In genomic region chr7:24733414-24734060, GRCh38 we compare ENCODE assay signal across 17 cellular contexts. TPM values are rescaled to one million over a fixed set of nuclear protein-coding genes. Genes with fewer than 3 reads are reported as not detected.
DNase-seq lines count a peak whose midpoint lies in the region; ATAC-seq, FAIRE-seq and TF ChIP-seq lines count a peak whose summit lies in the region.
"Had no signal": no experiment of that assay in that cellular context is flagged by ENCODE, and none has a peak within 500 bp of the region (broad histone marks: within the 10 kb centered on the region; RNA-seq: fewer than 3 reads in every experiment).

No MANE protein-coding gene starts in this region.

- no peak overlapping the region for H3K4me3 ChIP-seq in keratinocyte (ENCODE audit: control insufficient read depth in 2 of 3, extremely low read depth in 1 of 3, insufficient read depth in 2 of 3, low read depth in 1 of 3, low read length in 3 of 3)
- H3K4me3 ChIP-seq in H7 (ENCODE audit: insufficient read depth, low read depth, low read length) = no peak overlapping the region
- H3K4me3 ChIP-seq in tibial nerve = no peak overlapping the region
- H3K4me3 ChIP-seq in left lung = no peak overlapping the region
- H3K4me3 ChIP-seq: Peyer's patch had no signal

- intact Hi-C loops in left lung (cut with DNase I) = no loop called here

- H3K4me2 ChIP-seq in keratinocyte (ENCODE audit: control insufficient read depth, extremely low read depth, insufficient read depth, low read depth, low read length) = peak overlapping the region; percentile 4

- peak overlapping the region; percentile 62 for H3K9ac ChIP-seq in keratinocyte (ENCODE audit: control insufficient read depth, extremely low read depth, insufficient read depth, low read length)

- H3K9me1 ChIP-seq in keratinocyte (ENCODE audit: control insufficient read depth, extremely low read depth, insufficient read depth, low read length) = peaks cover 6% of the 10 kb centered on the region

- peaks cover 23% of the 10 kb centered on the region for H3K4me1 ChIP-seq in keratinocyte (ENCODE audit: control insufficient read depth, extremely low read depth, insufficient read depth, low read length)
- peaks cover 0 to 10% (median 0%) of the 10 kb centered on the region in 4 donors for H3K4me1 ChIP-seq in tibial nerve
- H3K4me1 ChIP-seq in left lung = no peaks in the 10 kb centered on the region
- H3K4me1 ChIP-seq: Peyer's patch had no signal

- no peak overlapping the region for H2AFZ ChIP-seq in keratinocyte (ENCODE audit: control insufficient read depth, low read length)

- H3K27me3 ChIP-seq in keratinocyte (ENCODE audit: control insufficient read depth, extremely low read depth, insufficient read depth, low read length) (no peaks in the 10 kb centered on the region), H7 (ENCODE audit: control insufficient read depth, insufficient read depth, low read length) (no peaks in the 10 kb centered on the region), tibial nerve (no peaks in the 10 kb centered on the region), left lung (no peaks in the 10 kb centered on the region)
- H3K27me3 ChIP-seq: BE2C, Peyer's patch had no signal

- peaks cover under 1% of the 10 kb centered on the region for H3K9me3 ChIP-seq in keratinocyte (ENCODE audit: control insufficient read depth, low read depth, low read length)
- peaks cover 0 to 14% (median 0%) of the 10 kb centered on the region in 4 donors for H3K9me3 ChIP-seq in tibial nerve
- peaks cover 0 to 6% of the 10 kb centered on the region in 2 donors for H3K9me3 ChIP-seq in left lung
- H3K9me3 ChIP-seq: BE2C, neutrophil, Peyer's patch had no signal

- peak; percentile 12 for ATAC-seq in GM21390 (IDR thresholded peaks at IDR 0.05; ENCODE audit: unreplicated experiment)
- peak; percentile 23 for ATAC-seq in HG03354 (IDR thresholded peaks at IDR 0.05; ENCODE audit: poor library complexity, severe bottlenecking, unreplicated experiment)
- no peak for ATAC-seq in left lung

- TF ChIP-seq POLR2A in tibial nerve (IDR thresholded peaks at IDR 0.05) = no peak

- H3K27ac ChIP-seq in keratinocyte (ENCODE audit: control insufficient read depth, insufficient read depth, low read length) = peak overlapping the region; percentile 83
- no peak overlapping the region for H3K27ac ChIP-seq in tibial nerve
- no peak overlapping the region for H3K27ac ChIP-seq in left lung
- H3K27ac ChIP-seq: neutrophil had no signal

- H3K79me2 ChIP-seq in keratinocyte (ENCODE audit: control insufficient read depth, insufficient read depth, low read length) = peaks cover 65% of the 10 kb centered on the region

- H4K20me1 ChIP-seq in keratinocyte (ENCODE audit: control insufficient read depth, extremely low read depth, insufficient read depth, low read length) = no peaks in the 10 kb centered on the region

- dilution Hi-C loops in keratinocyte (cut with MboI; ENCODE audit: extremely low pct_ligation_motif_present, low sequenced_read_pairs) = no loop called here

- no peak for TF ChIP-seq EP300 in tibial nerve (IDR thresholded peaks at IDR 0.05)

- 72 to 78% methylated on average over 2 of the region's 2 CpGs for WGBS in tibial nerve, 2 donors

- H3K36me3 ChIP-seq in keratinocyte (ENCODE audit: control insufficient read depth in 2 of 2, extremely low read depth in 1 of 2, insufficient read depth in 2 of 2, low read length in 2 of 2) (peaks cover 3 to 14% of the 10 kb centered on the region in 2 experiments), H7 (replicated peaks; ENCODE audit: control insufficient read depth, insufficient read depth, low read length) (no peaks in the 10 kb centered on the region), tibial nerve (no peaks in the 10 kb centered on the region), left lung (no peaks in the 10 kb centered on the region)
- H3K36me3 ChIP-seq: BE2C, neutrophil, Peyer's patch had no signal

- no peak for FAIRE-seq in keratinocyte (lab: Jason Lieb, UNC)
- FAIRE-seq: islet of Langerhans had no signal

- DNase-seq in ELF-1 (ENCODE audit: low read depth, low spot score) (peak; percentile 34), keratinocyte (ENCODE audit: low read depth, low spot score) (no peak), H7 (no peak), tibial nerve (ENCODE audit: low spot score in 2 of 2) (no peak), left lung (no peak), C1 segment of cervical spinal cord (lab: John Stamatoyannopoulos, UW) (no peak)
- DNase-seq: activated CD4-positive, alpha-beta memory T cell treated with anti-CD3 and anti-CD28 coated beads, Interleukin-2, amount 10 ng/mL, durations not matched to agents 7 days and 5 days; amygdala; BE2C; DMS 273 treated with DMSO at 0.1 percent for 48 hours; NCI-H2029; NCI-H69 had no signal

- TF ChIP-seq CTCF in keratinocyte (optimal IDR thresholded peaks at IDR 0.05 in 1 of 3, IDR thresholded peaks at IDR 0.05 in 1 of 3, conservative IDR thresholded peaks at IDR 0.05 in 1 of 3; ENCODE audit: extremely low read depth in 1 of 3, insufficient read depth in 2 of 3, low read length in 3 of 3) (no peak), tibial nerve (IDR thresholded peaks at IDR 0.05) (no peak), left lung (IDR thresholded peaks at IDR 0.05) (no peak)

RNA-seq across cellular contexts. Expression of gene GSDME, which starts 23.7 kb away (rescaled TPM):
- polyA plus RNA-seq in keratinocyte = 81.7 to 105 TPM (median 95.6 TPM) in 3 replicates
- 83.9 TPM for polyA plus RNA-seq in keratinocyte (2011; ENCODE audit: low read depth)
- polyA plus RNA-seq in keratinocyte (2011; cell fraction: cytosol; rRNA removed) = 71.7 and 85.2 TPM in 2 replicates
- 134 and 143 TPM in 2 replicates for polyA plus RNA-seq in keratinocyte (2011; cell fraction: nucleus; rRNA removed)
- polyA plus RNA-seq in keratinocyte (2012; ENCODE audit: low replicate concordance) = 59.5 and 86.4 TPM in 2 replicates
- polyA minus RNA-seq in keratinocyte = 71.0 to 119 TPM (median 96.2 TPM) in 3 replicates
- polyA minus RNA-seq in keratinocyte (2011; cell fraction: cytosol; rRNA and poly(A)+ RNA removed) = 60.0 TPM
- 50.8 and 85.9 TPM in 2 replicates for polyA minus RNA-seq in keratinocyte (2011; cell fraction: nucleus; rRNA and poly(A)+ RNA removed)
- total RNA-seq in H7 (2014; rRNA removed; shearing (Covaris generic)) = 0.48 TPM in 2 replicates
- total RNA-seq in tibial nerve (10 to 100 TPM in 2 of 4 donors, 1 to 10 TPM in 2; 5.3 to 15.7 (median 10.6) TPM), left lung (10 to 100 TPM in 1 of 2 donors, 1 to 10 TPM in 1; 8.3 to 13.1 TPM)
